In the genomic region with DNA sequence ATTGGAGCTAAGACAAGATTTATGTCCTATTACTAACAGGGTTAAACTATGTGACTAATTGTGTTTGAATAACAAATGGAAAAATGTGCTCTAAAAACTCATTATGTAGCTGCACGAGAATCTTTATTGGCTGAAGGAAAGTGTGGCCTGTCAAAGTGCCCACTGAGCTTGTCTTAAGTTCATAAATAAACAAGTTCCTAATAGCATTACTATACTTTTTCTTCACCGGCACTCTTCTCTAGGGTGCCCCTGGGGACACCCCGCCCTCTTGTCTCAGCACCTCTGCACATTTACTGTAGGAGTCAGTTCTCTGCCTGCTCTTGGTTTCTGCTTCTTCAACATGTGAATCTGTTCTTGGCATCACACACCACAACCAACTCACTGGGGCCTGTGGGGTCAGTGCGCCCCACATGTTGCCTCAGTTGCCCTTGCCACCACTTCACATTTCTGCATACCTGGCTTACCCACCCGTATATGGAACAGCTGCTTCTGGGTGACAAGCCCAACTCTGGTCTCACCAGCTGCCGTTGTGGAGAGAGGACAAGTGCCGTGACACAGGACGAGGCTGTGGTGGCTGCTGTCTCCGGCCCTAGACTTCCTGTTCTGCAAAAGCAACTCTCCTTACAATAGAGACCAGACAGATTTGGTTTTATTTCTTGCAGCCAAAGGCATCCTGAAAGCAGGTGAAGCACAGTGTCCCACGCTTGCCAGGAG, we compare ENCODE assay signal across 8 cellular contexts.
A peak's percentile ranks its signal among the peaks of the same experiment; 100 is the strongest.
DNase-seq lines count a peak whose midpoint lies in the region; ATAC-seq and TF ChIP-seq lines count a peak whose summit lies in the region.

No MANE protein-coding gene starts in this region.

- peaks cover 2% of the 10 kb centered on the region for H3K36me3 Mint-ChIP-seq in central memory CD8-positive, alpha-beta T cell (ENCODE audit: insufficient read depth)
- peaks cover 19% of the 10 kb centered on the region for H3K36me3 Mint-ChIP-seq in WTC11

- ATAC-seq in GM21381 (IDR thresholded peaks at IDR 0.05; ENCODE audit: unreplicated experiment) (peak; percentile 48), HG03469 (IDR thresholded peaks at IDR 0.05; ENCODE audit: unreplicated experiment) (peak; percentile 32), WTC11 (no peak)
- peak; percentile 27 for ATAC-seq in central memory CD8-positive, alpha-beta T cell (replicated peaks; ENCODE audit: extremely low read depth, poor library complexity, severe bottlenecking)

- DNase-seq in GM12865 (ENCODE audit: low read depth) (peak; percentile 76), prostate gland (ENCODE audit: low spot score) (no peak), inferior parietal cortex (ENCODE audit: extremely low spot score) (no peak), WTC11 (ENCODE audit: low spot score) (no peak), NCI-H2171 treated with DMSO at 0.1 percent for 48 hours (lab: John Stamatoyannopoulos, UW) (no peak)
- no peak for DNase-seq in central memory CD8-positive, alpha-beta T cell (ENCODE audit: low spot score in 2 of 2)

- no peak for TF ChIP-seq CTCF in GM12865 (IDR thresholded peaks at IDR 0.05; ENCODE audit: insufficient read depth, low read depth, low read length, missing control alignments)
- TF ChIP-seq CTCF in prostate gland (IDR thresholded peaks at IDR 0.05), result no peak
- TF ChIP-seq CTCF in WTC11 (IDR thresholded peaks at IDR 0.05), result no peak

- H3K9me3 Mint-ChIP-seq in central memory CD8-positive, alpha-beta T cell, result no peaks in the 10 kb centered on the region
- H3K9me3 Mint-ChIP-seq in WTC11, result no peaks in the 10 kb centered on the region

- peaks cover 7% of the 10 kb centered on the region for H3K4me1 ChIP-seq in prostate gland (replicated peaks)

- no peak overlapping the region for H3K4me3 ChIP-seq in GM12865 (ENCODE audit: low read depth, low read length)
- no peak overlapping the region for H3K4me3 ChIP-seq in prostate gland

- no peaks in the 10 kb centered on the region for H3K27me3 Mint-ChIP-seq in central memory CD8-positive, alpha-beta T cell
- no peaks in the 10 kb centered on the region for H3K27me3 Mint-ChIP-seq in WTC11 (ENCODE audit: low read depth)

- H3K36me3 ChIP-seq in prostate gland, result peaks cover 0 to 5% of the 10 kb centered on the region in 2 donors

- no peaks in the 10 kb centered on the region for H3K27me3 ChIP-seq in prostate gland (replicated peaks; ENCODE audit: insufficient read depth)

- WGBS in prostate gland, result 63% methylated on average over 10 of the region's 10 CpGs

- peak overlapping the region; percentile 85 for H3K27ac Mint-ChIP-seq in central memory CD8-positive, alpha-beta T cell (ENCODE audit: low read depth)
- H3K27ac Mint-ChIP-seq in WTC11, result no peak overlapping the region

- CTCF ChIA-PET in WTC11 (lab: Charles Lee), result no interaction called here

- H3K27ac ChIP-seq in prostate gland, result no peak overlapping the region

- H3K4me1 Mint-ChIP-seq in central memory CD8-positive, alpha-beta T cell, result peaks cover 55% of the 10 kb centered on the region
- H3K4me1 Mint-ChIP-seq in WTC11, result peaks cover 2% of the 10 kb centered on the region

- H3K4me3 Mint-ChIP-seq in central memory CD8-positive, alpha-beta T cell, result peak overlapping the region; percentile 76
- H3K4me3 Mint-ChIP-seq in WTC11, result no peak overlapping the region

- POLR2A ChIA-PET in WTC11 (lab: Charles Lee), result no interaction called here

- TF ChIP-seq POLR2A in prostate gland (IDR thresholded peaks at IDR 0.05), result no peak

- intact Hi-C loops in prostate gland (cut with DNase I), result no loop called here

- H3K9me3 ChIP-seq in prostate gland, result no peaks in the 10 kb centered on the region

TF ChIP-seq in WTC11, 78 proteins besides CTCF, POLR2A, EP300 and RAD21 (continues in another document):
- TF ChIP-seq ZMAT4 (CRISPR knock-in tag; IDR thresholded peaks at IDR 0.05) (no peak), RELA (CRISPR knock-in tag; IDR thresholded peaks at IDR 0.05; ENCODE audit: borderline replicate concordance) (no peak), ZNF396 (CRISPR knock-in tag; IDR thresholded peaks at IDR 0.05; ENCODE audit: borderline replicate concordance) (no peak), NFATC4 (CRISPR knock-in tag; IDR thresholded peaks at IDR 0.05) (no peak), ZNF425 (CRISPR knock-in tag; conservative IDR thresholded peaks at IDR 0.05) (no peak), ZNF219 (CRISPR knock-in tag; IDR thresholded peaks at IDR 0.05; ENCODE audit: borderline replicate concordance) (no peak), USF2 (CRISPR knock-in tag; IDR thresholded peaks at IDR 0.05) (no peak), TEAD1 (CRISPR knock-in tag; IDR thresholded peaks at IDR 0.05) (no peak), ZSCAN18 (CRISPR knock-in tag; IDR thresholded peaks at IDR 0.05) (no peak), NR1H2 (CRISPR knock-in tag; IDR thresholded peaks at IDR 0.05) (no peak), FOXP4 (CRISPR knock-in tag; IDR thresholded peaks at IDR 0.05) (no peak), MXD4 (CRISPR knock-in tag; IDR thresholded peaks at IDR 0.05; ENCODE audit: borderline replicate concordance) (no peak), CREB1 (CRISPR knock-in tag; IDR thresholded peaks at IDR 0.05) (no peak), RORB (CRISPR knock-in tag; IDR thresholded peaks at IDR 0.05) (no peak), JUN (CRISPR knock-in tag; IDR thresholded peaks at IDR 0.05) (no peak), ZNF263 (CRISPR knock-in tag; IDR thresholded peaks at IDR 0.05; ENCODE audit: low read depth) (no peak)
- TF ChIP-seq, protein P1, sequence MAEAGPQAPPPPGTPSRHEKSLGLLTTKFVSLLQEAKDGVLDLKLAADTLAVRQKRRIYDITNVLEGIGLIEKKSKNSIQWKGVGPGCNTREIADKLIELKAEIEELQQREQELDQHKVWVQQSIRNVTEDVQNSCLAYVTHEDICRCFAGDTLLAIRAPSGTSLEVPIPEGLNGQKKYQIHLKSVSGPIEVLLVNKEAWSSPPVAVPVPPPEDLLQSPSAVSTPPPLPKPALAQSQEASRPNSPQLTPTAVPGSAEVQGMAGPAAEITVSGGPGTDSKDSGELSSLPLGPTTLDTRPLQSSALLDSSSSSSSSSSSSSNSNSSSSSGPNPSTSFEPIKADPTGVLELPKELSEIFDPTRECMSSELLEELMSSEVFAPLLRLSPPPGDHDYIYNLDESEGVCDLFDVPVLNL (CRISPR knock-in tag; IDR thresholded peaks at IDR 0.05; ENCODE audit: borderline replicate concordance, low read depth), result no peak
